Comparison of ENCODE assay signal across 14 cellular contexts in the genomic region with DNA sequence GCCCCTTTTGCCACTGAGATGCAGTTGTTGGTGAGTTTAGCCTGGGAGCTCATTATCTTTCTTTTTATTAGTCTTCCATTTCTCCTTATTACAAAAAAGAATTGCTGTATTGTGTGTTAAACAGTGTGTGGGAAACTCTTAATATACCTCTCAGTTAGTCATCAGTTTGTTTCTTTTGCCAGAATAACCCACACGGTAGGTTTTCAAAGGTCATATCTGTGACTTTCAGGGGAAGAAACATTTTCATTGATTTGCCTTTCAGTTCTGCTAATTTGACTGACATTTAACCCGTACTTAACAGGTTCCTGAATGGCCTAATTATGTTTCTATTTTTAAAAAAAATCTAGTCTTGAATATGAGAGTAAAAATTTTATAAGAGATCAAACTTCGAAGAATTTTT.
A peak's percentile ranks its signal among the peaks of the same experiment; 100 is the strongest.
DNase-seq lines count a peak whose midpoint lies in the region; ATAC-seq, FAIRE-seq and TF ChIP-seq lines count a peak whose summit lies in the region.
"Had no signal": no experiment of that assay in that cellular context is flagged by ENCODE, and none has a peak within 500 bp of the region (broad histone marks: within the 10 kb centered on the region; RNA-seq: fewer than 3 reads in every experiment).

No MANE protein-coding gene starts in this region.

- no peak for TF ChIP-seq RAD21 in GM12878 (IDR thresholded peaks at IDR 0.05; ENCODE audit: insufficient read depth, low read depth, low read length)

- peak; percentile 51 for ATAC-seq in GM21360 (IDR thresholded peaks at IDR 0.05; ENCODE audit: unreplicated experiment)
- peak; percentile 50 for ATAC-seq in HG03159 (IDR thresholded peaks at IDR 0.05; ENCODE audit: unreplicated experiment)
- peak; percentile 89 for ATAC-seq in GM12878
- no peak for ATAC-seq in lower lobe of right lung
- no peak for ATAC-seq in HG03354 (IDR thresholded peaks at IDR 0.05; ENCODE audit: poor library complexity, severe bottlenecking, unreplicated experiment)
- ATAC-seq in GM19455 (IDR thresholded peaks at IDR 0.05; ENCODE audit: unreplicated experiment): no peak
- ATAC-seq: T-cell had no signal

- WGBS in GM12878 (ENCODE audit: insufficient coverage, insufficient replicate concordance, low lambda C conversion rate, missing lambda C conversion rate): 36% methylated on average over 3 of the region's 3 CpGs

- H3K4me1 ChIP-seq in GM12878 (ENCODE audit: control insufficient read depth, insufficient read depth, low read length) (peaks cover 3% of the 10 kb centered on the region; the same call in 1 of the 2 replicates), lower lobe of right lung (no peaks in the 10 kb centered on the region), OCI-LY7 (ENCODE audit: insufficient read depth, low read length, poor library complexity, severe bottlenecking) (peaks cover 12% of the 10 kb centered on the region)
- H3K4me1 ChIP-seq: prostate gland had no signal

- POLR2A ChIA-PET in GM12878 (lab: Charles Lee) (no interaction called here), OCI-LY7 (lab: Charles Lee) (interaction anchor here (0.5 to 1.3 kb wide), 3 partner anchors 10 to 1788 kb away, joined by 3 to 4 read pairs (median 3); no protein-coding TSS in a partner anchor)

- DNase-seq in ELR (ENCODE audit: low read depth) (peak; percentile 74), GM12878 (ENCODE audit: low read depth, low spot score) (peak; percentile 33), lower lobe of right lung (no peak), OCI-LY7 (ENCODE audit: low spot score) (no peak)
- DNase-seq: amygdala; MV-4-11; NCI-H748 treated with DMSO at 0.1 percent for 48 hours; stimulated activated CD4-positive, alpha-beta T cell treated with anti-CD3 and anti-CD28 coated beads, Interleukin-4, amount 100 ng/mL, for 4 hours; T-cell had no signal

- SMC1A ChIA-PET in GM12878 (lab: Charles Lee; ENCODE audit: uncharacterized antibody, unreplicated experiment): interaction anchor here (1.3 to 3.8 kb wide), 9 partner anchors 8 to 397 kb away, joined by 3 to 14 read pairs (median 6); no protein-coding TSS in a partner anchor

- no peak overlapping the region for H3K4me2 ChIP-seq in GM12878 (ENCODE audit: control insufficient read depth, insufficient read depth)
- H3K4me2 ChIP-seq in OCI-LY7 (ENCODE audit: low read length): no peak overlapping the region

- no peaks in the 10 kb centered on the region for H3K27me3 ChIP-seq in GM12878 (replicated peaks in 1 of 2; ENCODE audit: control insufficient read depth in 2 of 2, insufficient read depth in 2 of 2, low read length in 1 of 2)
- H3K27me3 ChIP-seq in lower lobe of right lung (ENCODE audit: low read depth): no peaks in the 10 kb centered on the region

- no peak for FAIRE-seq in GM12878 (lab: Jason Lieb, UNC)

- BruUV-seq in GM12878 (replicated peaks; lab: Mats Ljungman, UMichigan): no TSS peak
- BruUV-seq in OCI-LY7 (replicated peaks; lab: Mats Ljungman, UMichigan): no TSS peak

- RAD21 ChIA-PET in GM12878 (lab: Charles Lee; ENCODE audit: unreplicated experiment): interaction anchor here (1.0 to 4.8 kb wide), 10 partner anchors 50 to 463 kb away, joined by 3 to 22 read pairs (median 3); no protein-coding TSS in a partner anchor

- no peaks in the 10 kb centered on the region for H3K9me2 ChIP-seq in OCI-LY7 (ENCODE audit: insufficient read depth, low read length)

- CTCF ChIA-PET in GM12878 (lab: Yijun Ruan, JAX): interaction anchor here (0.6 to 1.5 kb wide), 2 partner anchors 391 to 445 kb away, joined by 3 read pairs; no protein-coding TSS in a partner anchor
- CTCF ChIA-PET in OCI-LY7 (lab: Charles Lee; ENCODE audit: unreplicated experiment): no interaction called here

- no peak overlapping the region for H3K4me3 ChIP-seq in GM12878
- H3K4me3 ChIP-seq in lower lobe of right lung: no peak overlapping the region
- no peak overlapping the region for H3K4me3 ChIP-seq in OCI-LY7 (ENCODE audit: low read depth, low read length, poor library complexity, severe bottlenecking)
- H3K4me3 ChIP-seq: prostate gland had no signal

- no peak for TF ChIP-seq CTCF in GM12878 (IDR thresholded peaks at IDR 0.05 in 2 of 3, conservative IDR thresholded peaks at IDR 0.05 in 1 of 3; ENCODE audit: control insufficient read depth in 2 of 3, extremely low read depth in 1 of 3, insufficient read depth in 1 of 3, low read depth in 3 of 3, low read length in 3 of 3)
- no peak for TF ChIP-seq CTCF in lower lobe of right lung (IDR thresholded peaks at IDR 0.05)
- TF ChIP-seq CTCF in OCI-LY7 (conservative IDR thresholded peaks at IDR 0.05; ENCODE audit: low read length): no peak

- H3K9ac ChIP-seq in GM12878 (ENCODE audit: control insufficient read depth, insufficient read depth, low read length): no peak overlapping the region

- peak; percentile 73 to 76; a peak in 2 of 4 replicates for TF ChIP-seq EP300 in GM12878 (IDR thresholded peaks at IDR 0.05; ENCODE audit: borderline replicate concordance in 1 of 2, control insufficient read depth in 1 of 2, low read depth in 2 of 2, low read length in 2 of 2)

- H3K36me3 ChIP-seq in GM12878 (ENCODE audit: control insufficient read depth in 2 of 2, insufficient read depth in 2 of 2, low read length in 1 of 2): no peaks in the 10 kb centered on the region
- H3K36me3 ChIP-seq in lower lobe of right lung: no peaks in the 10 kb centered on the region
- H3K36me3 ChIP-seq in OCI-LY7 (ENCODE audit: insufficient read depth, low read length): no peaks in the 10 kb centered on the region
- H3K36me3 ChIP-seq: prostate gland had no signal

- no peaks in the 10 kb centered on the region for H3K9me3 ChIP-seq in GM12878 (replicated peaks; ENCODE audit: control insufficient read depth, insufficient read depth, low read length)
- no peaks in the 10 kb centered on the region for H3K9me3 ChIP-seq in lower lobe of right lung
- H3K9me3 ChIP-seq in OCI-LY7 (ENCODE audit: low read length): no peaks in the 10 kb centered on the region
- H3K9me3 ChIP-seq: prostate gland had no signal

- H4K20me1 ChIP-seq in GM12878 (ENCODE audit: control insufficient read depth, insufficient read depth) (no peaks in the 10 kb centered on the region), OCI-LY7 (ENCODE audit: insufficient read depth, low read length) (no peaks in the 10 kb centered on the region)

- H3K27ac ChIP-seq in GM12878 (ENCODE audit: control insufficient read depth, insufficient read depth) (peak overlapping the region; percentile 55; the same call in 1 of the 2 replicates), lower lobe of right lung (no peak overlapping the region), OCI-LY7 (ENCODE audit: low read depth, low read length, poor library complexity, severe bottlenecking) (no peak overlapping the region)
- H3K27ac ChIP-seq: prostate gland had no signal

- H2AFZ ChIP-seq in GM12878 (ENCODE audit: control insufficient read depth, low read depth, low read length) (no peak overlapping the region), OCI-LY7 (ENCODE audit: low read length) (no peak overlapping the region)

- H3K79me2 ChIP-seq in GM12878 (ENCODE audit: control insufficient read depth, insufficient read depth, low read length) (no peaks in the 10 kb centered on the region), OCI-LY7 (ENCODE audit: insufficient read depth, low read depth, low read length) (no peaks in the 10 kb centered on the region)

- intact Hi-C loops in GM12878 (cut with micrococcal nuclease; ENCODE audit: unreplicated experiment) (no loop called here), lower lobe of right lung (cut with DNase I) (no loop called here), OCI-LY7 (cut with micrococcal nuclease; ENCODE audit: unreplicated experiment) (no loop called here)

- no peak for TF ChIP-seq POLR2A in GM12878 (IDR thresholded peaks at IDR 0.05; ENCODE audit: low read depth, low read length)

- in situ Hi-C loops in GM12878 (cut with MboI): no loop called here

TF ChIP-seq in GM12878, 131 proteins besides CTCF, POLR2A, EP300 and RAD21 (continues in another document):
- peak; percentile 27; the same call in 1 of the 2 replicates for TF ChIP-seq ZNF384 (IDR thresholded peaks at IDR 0.05; ENCODE audit: borderline replicate concordance, low read depth, low read length)
- no peak for TF ChIP-seq NFXL1 (IDR thresholded peaks at IDR 0.05; ENCODE audit: borderline replicate concordance)
- no peak for TF ChIP-seq ZNF207 (IDR thresholded peaks at IDR 0.05; ENCODE audit: borderline replicate concordance)
- no peak; the same call in 1 of the 2 replicates for TF ChIP-seq IKZF1 (conservative IDR thresholded peaks at IDR 0.05)
- peak; percentile 72 to 74; a peak in 3 of 4 replicates for TF ChIP-seq IKZF2 (IDR thresholded peaks at IDR 0.05)
- TF ChIP-seq ZNF217 (IDR thresholded peaks at IDR 0.05): peak; percentile 21; the same call in 1 of the 2 replicates
- TF ChIP-seq, protein P1, sequence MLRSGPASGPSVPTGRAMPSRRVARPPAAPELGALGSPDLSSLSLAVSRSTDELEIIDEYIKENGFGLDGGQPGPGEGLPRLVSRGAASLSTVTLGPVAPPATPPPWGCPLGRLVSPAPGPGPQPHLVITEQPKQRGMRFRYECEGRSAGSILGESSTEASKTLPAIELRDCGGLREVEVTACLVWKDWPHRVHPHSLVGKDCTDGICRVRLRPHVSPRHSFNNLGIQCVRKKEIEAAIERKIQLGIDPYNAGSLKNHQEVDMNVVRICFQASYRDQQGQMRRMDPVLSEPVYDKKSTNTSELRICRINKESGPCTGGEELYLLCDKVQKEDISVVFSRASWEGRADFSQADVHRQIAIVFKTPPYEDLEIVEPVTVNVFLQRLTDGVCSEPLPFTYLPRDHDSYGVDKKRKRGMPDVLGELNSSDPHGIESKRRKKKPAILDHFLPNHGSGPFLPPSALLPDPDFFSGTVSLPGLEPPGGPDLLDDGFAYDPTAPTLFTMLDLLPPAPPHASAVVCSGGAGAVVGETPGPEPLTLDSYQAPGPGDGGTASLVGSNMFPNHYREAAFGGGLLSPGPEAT (IDR thresholded peaks at IDR 0.05; ENCODE audit: low read depth): peak; percentile 66; the same call in 1 of the 2 replicates
- TF ChIP-seq NRF1 (conservative IDR thresholded peaks at IDR 0.05; ENCODE audit: low read depth, low read length): no peak
- 0 out of 2 replicates have a peak, but pooled peaks have one; percentile 37 for TF ChIP-seq BCL11A (IDR thresholded peaks at IDR 0.05; ENCODE audit: low read depth, low read length)
- peak; percentile 73; the same call in 1 of the 2 replicates for TF ChIP-seq ATF7 (IDR thresholded peaks at IDR 0.05; ENCODE audit: low read depth)
- no peak for TF ChIP-seq CREM (IDR thresholded peaks at IDR 0.05; ENCODE audit: low read depth)
- TF ChIP-seq MYB (IDR thresholded peaks at IDR 0.05; ENCODE audit: borderline replicate concordance, low read depth, low read length): no peak
- 0 out of 2 replicates have a peak, but pooled peaks have one; percentile 37 for TF ChIP-seq ZNF24 (IDR thresholded peaks at IDR 0.05)
- TF ChIP-seq ESRRA (IDR thresholded peaks at IDR 0.05; ENCODE audit: low read length): peak; percentile 89; the same call in 1 of the 2 replicates

Comparison
In these comparisons a context has a peak if more than half of its experiments do, and no peak if none do; other contexts are left out.
1. DNase-seq: peak in ELR (single experiment) and GM12878 (single experiment); none in lower lobe of right lung (single experiment) and OCI-LY7 (single experiment).
2. ATAC-seq: peak in GM21360 (single experiment), HG03159 (single experiment) and GM12878 (single experiment); none in lower lobe of right lung (0 of 2), HG03354 (single experiment) and GM19455 (single experiment).